In the genomic region with DNA sequence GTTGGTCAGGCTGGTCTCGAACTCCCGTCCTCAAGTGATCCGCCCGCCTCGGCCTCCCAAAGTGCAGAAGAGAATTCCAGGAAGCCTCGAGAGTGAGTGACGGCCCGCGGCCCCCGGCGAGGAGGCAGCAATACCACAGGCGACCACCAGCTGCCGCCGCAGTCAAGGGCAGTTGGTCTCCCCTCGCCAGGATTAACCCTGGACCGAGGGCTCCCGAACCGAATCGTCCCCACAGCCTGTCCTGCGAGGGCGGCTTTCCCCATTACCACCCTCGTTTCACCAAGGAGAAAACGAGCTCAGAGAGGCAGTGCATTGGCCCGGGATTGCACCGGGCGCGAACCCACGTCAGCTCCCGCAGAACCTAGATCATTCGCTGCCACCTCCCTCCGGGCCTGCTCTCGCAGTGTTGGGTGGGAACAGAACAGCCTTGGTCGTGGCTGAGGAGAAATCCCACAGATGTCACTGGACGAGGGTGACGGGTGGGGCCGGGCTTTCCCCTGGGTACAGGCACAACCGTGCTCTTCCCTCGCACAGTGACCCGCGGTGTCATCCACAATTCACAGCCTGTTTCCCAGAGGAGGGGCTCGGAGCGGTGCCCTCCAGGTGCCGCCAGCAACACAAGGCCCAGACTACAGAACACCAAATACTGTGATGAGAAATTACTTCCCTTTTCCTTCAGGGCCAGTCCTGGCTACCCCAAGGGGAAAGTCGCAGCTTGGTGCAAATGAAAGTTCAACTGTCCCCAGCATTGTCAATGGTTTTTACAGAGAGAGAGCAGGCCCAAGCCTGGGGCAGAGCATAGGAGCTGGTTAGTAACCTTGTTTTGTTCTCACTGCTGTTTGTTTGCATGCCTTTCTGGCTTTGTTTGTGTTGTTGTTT, we compare ENCODE assay signal across 8 cellular contexts. TPM values are rescaled to one million over a fixed set of nuclear protein-coding genes. Genes with fewer than 3 reads are reported as not detected.
DNase-seq lines count a peak whose midpoint lies in the region; ATAC-seq and TF ChIP-seq lines count a peak whose summit lies in the region.

No MANE protein-coding gene starts in this region.

- H4K8ac ChIP-seq in H9 (replicated peaks; ENCODE audit: insufficient read length, low read depth, low read length), result no peak overlapping the region

- peaks cover 15 to 27% of the 10 kb centered on the region in 2 experiments for H3K9me3 Mint-ChIP-seq in H9
- no peaks in the 10 kb centered on the region for H3K9me3 Mint-ChIP-seq in activated naive CD8-positive, alpha-beta T cell treated with anti-CD3 and anti-CD28 coated beads, Interleukin-2, amount 50 U/mL, for 24 hours
- H3K9me3 Mint-ChIP-seq in activated T-cell treated with anti-CD3 and anti-CD28 coated beads, Interleukin-2, amount 50 U/mL, for 4 hours, result peaks cover 4% of the 10 kb centered on the region

- H3K36me3 ChIP-seq in iPS-15b (ENCODE audit: control insufficient read depth, insufficient read depth, low read length), result no peaks in the 10 kb centered on the region

- no peak overlapping the region for H2BK5ac ChIP-seq in H9 (ENCODE audit: insufficient read length, low read length)

- peak overlapping the region in 1 of 3 experiments; percentile 89; a peak in 3 of 7 replicates for H3K27ac Mint-ChIP-seq in H9
- peak overlapping the region; percentile 73 for H3K27ac Mint-ChIP-seq in activated naive CD8-positive, alpha-beta T cell treated with anti-CD3 and anti-CD28 coated beads, Interleukin-2, amount 50 U/mL, for 24 hours

- no peak overlapping the region for H2AFZ ChIP-seq in H9 (ENCODE audit: low read length)

- no peak overlapping the region for H4K91ac ChIP-seq in H9 (ENCODE audit: insufficient read length, low read depth, low read length)

- H3K9ac ChIP-seq in H9 (ENCODE audit: extremely low read depth, insufficient read length, low read length) (no peak overlapping the region), iPS-15b (ENCODE audit: low read depth, low read length) (peak overlapping the region; percentile 57)

- H3K23ac ChIP-seq in H9 (ENCODE audit: insufficient read length, low read depth, low read length), result no peak overlapping the region

- H3K27me3 ChIP-seq in H9 (ENCODE audit: insufficient read depth, low read length) (no peaks in the 10 kb centered on the region), iPS-15b (ENCODE audit: control insufficient read depth, insufficient read depth, low read length) (no peaks in the 10 kb centered on the region)

- H3K4me1 ChIP-seq in H9 (ENCODE audit: insufficient read depth, low read length) (no peaks in the 10 kb centered on the region), iPS-15b (ENCODE audit: control insufficient read depth, insufficient read depth, low read length) (peaks cover 19% of the 10 kb centered on the region)

- ATAC-seq in activated naive CD8-positive, alpha-beta T cell treated with anti-CD3 and anti-CD28 coated beads, Interleukin-2, amount 50 U/mL, for 24 hours, result no peak
- no peak for ATAC-seq in activated T-cell treated with anti-CD3 and anti-CD28 coated beads, Interleukin-2, amount 50 U/mL, for 4 hours
- ATAC-seq in GM19395 (IDR thresholded peaks at IDR 0.05; ENCODE audit: unreplicated experiment) (no peak), HG03469 (IDR thresholded peaks at IDR 0.05; ENCODE audit: unreplicated experiment) (no peak)

- no peak overlapping the region for H2BK20ac ChIP-seq in H9 (ENCODE audit: low read depth, low read length, poor library complexity, severe bottlenecking)

- no peak overlapping the region for H2AK5ac ChIP-seq in H9 (ENCODE audit: insufficient read length, low read length)

- no peaks in the 10 kb centered on the region for H3K23me2 ChIP-seq in H9 (ENCODE audit: insufficient read length, low read depth, low read length, poor library complexity, severe bottlenecking)

- H4K20me1 ChIP-seq in H9 (ENCODE audit: control insufficient read depth, insufficient read depth, insufficient read length), result no peaks in the 10 kb centered on the region

- peaks cover 42% of the 10 kb centered on the region for H3K27me3 Mint-ChIP-seq in H9 (ENCODE audit: low read depth)
- peaks cover 49% of the 10 kb centered on the region for H3K27me3 Mint-ChIP-seq in activated naive CD8-positive, alpha-beta T cell treated with anti-CD3 and anti-CD28 coated beads, Interleukin-2, amount 50 U/mL, for 24 hours
- H3K27me3 Mint-ChIP-seq in activated T-cell treated with anti-CD3 and anti-CD28 coated beads, Interleukin-2, amount 50 U/mL, for 4 hours (ENCODE audit: low read depth), result peaks cover 46% of the 10 kb centered on the region

- H3K9me3 ChIP-seq in H9 (ENCODE audit: control insufficient read depth, low read depth, low read length) (no peaks in the 10 kb centered on the region), iPS-15b (ENCODE audit: control insufficient read depth, insufficient read depth, low read length) (no peaks in the 10 kb centered on the region)

- no peak overlapping the region for H3K4ac ChIP-seq in H9 (ENCODE audit: low read depth, low read length)

- no peak overlapping the region for H3K14ac ChIP-seq in H9 (ENCODE audit: insufficient read depth, low read length)

- no peak overlapping the region for H2BK120ac ChIP-seq in H9 (ENCODE audit: low read depth, low read length, poor library complexity, severe bottlenecking)

- WGBS in H9 (ENCODE audit: extremely low coverage, insufficient read length, low lambda C conversion rate), result no CpG with 5 or more reads among the region's 44 CpGs

- no peak overlapping the region for H3K4me2 ChIP-seq in H9 (ENCODE audit: insufficient read depth, insufficient read length, low read length)

- H3K27ac ChIP-seq in H9 (ENCODE audit: insufficient read length, low read depth, low read length), result no peak overlapping the region

- no peak overlapping the region for H4K5ac ChIP-seq in H9 (ENCODE audit: insufficient read length, low read depth, low read length)

- peak; percentile 90 for TF ChIP-seq CTCF in H9 (conservative IDR thresholded peaks at IDR 0.05)

- H3K4me3 Mint-ChIP-seq in H9, result no peak overlapping the region
- H3K4me3 Mint-ChIP-seq in activated naive CD8-positive, alpha-beta T cell treated with anti-CD3 and anti-CD28 coated beads, Interleukin-2, amount 50 U/mL, for 24 hours, result peak overlapping the region; percentile 24
- H3K4me3 Mint-ChIP-seq in activated T-cell treated with anti-CD3 and anti-CD28 coated beads, Interleukin-2, amount 50 U/mL, for 4 hours, result no peak overlapping the region

- no peak overlapping the region for H2BK12ac ChIP-seq in H9 (ENCODE audit: insufficient read length, low read depth, low read length)

- no peak overlapping the region for H3K56ac ChIP-seq in H9 (ENCODE audit: insufficient read length, low read depth, low read length)

- H3K4me1 Mint-ChIP-seq in H9, result peaks cover 33 to 44% of the 10 kb centered on the region in 2 experiments
- H3K4me1 Mint-ChIP-seq in activated naive CD8-positive, alpha-beta T cell treated with anti-CD3 and anti-CD28 coated beads, Interleukin-2, amount 50 U/mL, for 24 hours, result peaks cover 24% of the 10 kb centered on the region
- peaks cover 14% of the 10 kb centered on the region for H3K4me1 Mint-ChIP-seq in activated T-cell treated with anti-CD3 and anti-CD28 coated beads, Interleukin-2, amount 50 U/mL, for 4 hours (ENCODE audit: low read depth)

- H3K36me3 Mint-ChIP-seq in H9 (ENCODE audit: insufficient read depth in 1 of 3, low read depth in 3 of 3), result peaks cover 0 to 4% (median 2%) of the 10 kb centered on the region in 3 experiments; a peak in 3 of 7 replicates
- no peaks in the 10 kb centered on the region for H3K36me3 Mint-ChIP-seq in activated naive CD8-positive, alpha-beta T cell treated with anti-CD3 and anti-CD28 coated beads, Interleukin-2, amount 50 U/mL, for 24 hours (ENCODE audit: low read depth)
- peaks cover 1% of the 10 kb centered on the region for H3K36me3 Mint-ChIP-seq in activated T-cell treated with anti-CD3 and anti-CD28 coated beads, Interleukin-2, amount 50 U/mL, for 4 hours (ENCODE audit: insufficient read depth)

- peak overlapping the region; percentile 26 for H3K4me3 ChIP-seq in iPS-15b (ENCODE audit: low read depth, low read length)

- H3K18ac ChIP-seq in H9 (ENCODE audit: insufficient read length, low read depth, low read length), result no peak overlapping the region

- H2BK15ac ChIP-seq in H9 (ENCODE audit: low read depth, low read length), result no peak overlapping the region

- H3K79me1 ChIP-seq in H9 (ENCODE audit: insufficient read depth, low read depth, low read length, poor library complexity, severe bottlenecking), result no peaks in the 10 kb centered on the region

- no peak overlapping the region for H3T11ph ChIP-seq in H9 (ENCODE audit: low read length)

- peak; percentile 84 for DNase-seq in H9
- peak; percentile 35 for DNase-seq in activated naive CD8-positive, alpha-beta T cell treated with anti-CD3 and anti-CD28 coated beads, Interleukin-2, amount 50 U/mL, for 24 hours
- peak; percentile 49 for DNase-seq in stimulated activated CD8-positive, alpha-beta memory T cell treated with anti-CD3 and anti-CD28 coated beads, Interleukin-4, amount 100 ng/mL, for 48 hours
- DNase-seq in NCI-H510A treated with DMSO at 0.1 percent for 48 hours (lab: John Stamatoyannopoulos, UW), result no peak
- no peak for DNase-seq in activated T-cell treated with anti-CD3 and anti-CD28 coated beads, Interleukin-2, amount 50 U/mL, for 4 hours

- H3K79me2 ChIP-seq in H9 (ENCODE audit: insufficient read depth, low read length), result no peaks in the 10 kb centered on the region

RNA-seq across cellular contexts. Expression of gene C2CD4C, which starts 24.8 kb away (rescaled TPM):
- total RNA-seq in H9 (2021), result 14.6 and 15.4 TPM in 2 replicates
- total RNA-seq in activated T-cell treated with anti-CD3 and anti-CD28 coated beads, Interleukin-2, amount 50 U/mL, for 4 hours, result under 1 TPM in 2 of 3 donors, not detected in 1; 0.11 to 0.14 TPM

RNA-seq across cellular contexts. Expression of gene MIER2, which starts 39.6 kb away (rescaled TPM):
- 60.5 TPM in 2 replicates for total RNA-seq in H9 (2021)
- 10 to 100 TPM; 25.7 to 30.2 (median 28.7) TPM for total RNA-seq in activated T-cell treated with anti-CD3 and anti-CD28 coated beads, Interleukin-2, amount 50 U/mL, for 4 hours

Comparison
In these comparisons a context has a peak if more than half of its experiments do, and no peak if none do; other contexts are left out.
1. DNase-seq: peak in H9 (single experiment), activated naive CD8-positive, alpha-beta T cell treated with anti-CD3 and anti-CD28 coated beads, Interleukin-2, amount 50 U/mL, for 24 hours (single experiment) and stimulated activated CD8-positive, alpha-beta memory T cell treated with anti-CD3 and anti-CD28 coated beads, Interleukin-4, amount 100 ng/mL, for 48 hours (single experiment); none in NCI-H510A treated with DMSO at 0.1 percent for 48 hours (single experiment) and activated T-cell treated with anti-CD3 and anti-CD28 coated beads, Interleukin-2, amount 50 U/mL, for 4 hours (single experiment).
2. RNA of gene C2CD4C, which starts 24.8 kb away (total RNA-seq): 14.6 to 15.4 TPM in H9; 0.11 to 0.14 TPM in activated T-cell treated with anti-CD3 and anti-CD28 coated beads, Interleukin-2, amount 50 U/mL, for 4 hours; every median in the first group is over 10 times any median in the second.